In genomic region chr9:4066682-4067081, GRCh38 we compare ENCODE assay signal across 18 cellular contexts.
DNase-seq lines count a peak whose midpoint lies in the region; ATAC-seq, FAIRE-seq and TF ChIP-seq lines count a peak whose summit lies in the region.
"Had no signal": no experiment of that assay in that cellular context is flagged by ENCODE, and none has a peak within 500 bp of the region (broad histone marks: within the 10 kb centered on the region; RNA-seq: fewer than 3 reads in every experiment).

No MANE protein-coding gene starts in this region.

- intact Hi-C loops in left colon (cut with DNase I, micrococcal nuclease) = no loop called here

- H3K79me1 ChIP-seq in neuronal stem cell (ENCODE audit: low read depth, low read length) = no peaks in the 10 kb centered on the region

- H3K4ac ChIP-seq in neuronal stem cell (ENCODE audit: low read length) = no peak overlapping the region

- H3K9ac ChIP-seq in endodermal cell (ENCODE audit: extremely low read depth, low read length, poor library complexity, severe bottlenecking) (no peak overlapping the region), neuronal stem cell (ENCODE audit: low read depth, low read length, poor library complexity) (no peak overlapping the region)

- peaks cover 49% of the 10 kb centered on the region for H3K4me1 Mint-ChIP-seq in endodermal cell
- H3K4me1 Mint-ChIP-seq: IgD-negative memory B cell had no signal

- H3K27ac Mint-ChIP-seq in endodermal cell = peak overlapping the region; percentile 16
- H3K27ac Mint-ChIP-seq: CD14-positive monocyte; CD8-positive, alpha-beta T cell had no signal

- no peak overlapping the region for H4K91ac ChIP-seq in neuronal stem cell (ENCODE audit: low read depth, low read length, poor library complexity)

- H3K4me1 ChIP-seq in HEK293 (ENCODE audit: control insufficient read depth, insufficient read depth, low read length) (peaks cover 2% of the 10 kb centered on the region; the same call in 1 of the 2 replicates), endodermal cell (ENCODE audit: control insufficient read depth, insufficient read depth, low read length) (no peaks in the 10 kb centered on the region), neuronal stem cell (ENCODE audit: control insufficient read depth in 2 of 2, insufficient read depth in 1 of 2, low read depth in 1 of 2, low read length in 2 of 2) (peaks cover 0 to 5% of the 10 kb centered on the region in 2 donors), small intestine (ENCODE audit: control insufficient read depth in 2 of 2, insufficient read depth in 1 of 2, low read depth in 1 of 2, low read length in 1 of 2) (no peaks in the 10 kb centered on the region)

- H4K8ac ChIP-seq in neuronal stem cell (ENCODE audit: low read depth, low read length) = no peak overlapping the region

- H3K4me3 ChIP-seq in HEK293 (ENCODE audit: low read depth, low read length) (no peak overlapping the region), endodermal cell (ENCODE audit: low read length) (no peak overlapping the region), neuronal stem cell (ENCODE audit: low read length in 2 of 2) (no peak overlapping the region), small intestine (ENCODE audit: low read depth in 1 of 2, low read length in 2 of 2) (no peak overlapping the region)
- H3K4me3 ChIP-seq: A549 had no signal

- DNase-seq in endodermal cell (no peak), left lobe of liver (ENCODE audit: low spot score) (peak; percentile 50), neuronal stem cell (ENCODE audit: low spot score) (no peak), left colon (no peak), small intestine (no peak), NCI-H1048 (lab: John Stamatoyannopoulos, UW) (no peak)
- no peak for DNase-seq in stimulated activated CD8-positive, alpha-beta memory T cell treated with anti-CD3 and anti-CD28 coated beads, Interleukin-4, amount 100 ng/mL, for 48 hours
- DNase-seq: CD8-positive, alpha-beta T cell; COR-L47; DMS53; GF-D8 had no signal

- TF ChIP-seq CTCF in HEK293 (tag by site-specific recombination; IDR thresholded peaks at IDR 0.05) = no peak
- no peak for TF ChIP-seq CTCF in endodermal cell (conservative IDR thresholded peaks at IDR 0.05)

- no peaks in the 10 kb centered on the region for H3K27me3 ChIP-seq in endodermal cell (ENCODE audit: control insufficient read depth, insufficient read depth, low read length, poor library complexity, severe bottlenecking)
- H3K27me3 ChIP-seq in neuronal stem cell (ENCODE audit: control insufficient read depth in 3 of 3, insufficient read depth in 3 of 3, low read depth in 1 of 3, low read length in 3 of 3) = no peaks in the 10 kb centered on the region
- no peaks in the 10 kb centered on the region for H3K27me3 ChIP-seq in small intestine (ENCODE audit: control insufficient read depth in 2 of 2, insufficient read depth in 2 of 2, low read length in 2 of 2)

- H3K4me2 ChIP-seq in neuronal stem cell (ENCODE audit: insufficient read depth, low read length, poor library complexity, severe bottlenecking) = no peak overlapping the region

- H2BK12ac ChIP-seq in neuronal stem cell (ENCODE audit: low read length) = no peak overlapping the region

- 94 to 95% methylated on average over 2 to 6 of the region's 6 CpGs for WGBS in endodermal cell (ENCODE audit: insufficient coverage in 1 of 2, insufficient read length in 1 of 2), 2 experiments
- no CpG with 5 or more reads among the region's 6 CpGs for WGBS in neuronal stem cell (ENCODE audit: extremely low coverage in 2 of 2, insufficient read length in 2 of 2, insufficient replicate concordance in 1 of 2), 2 donors
- 90 to 94% (median 93%) methylated on average over 6 of the region's 6 CpGs for WGBS in small intestine, 3 donors

- no peak overlapping the region for H3K23ac ChIP-seq in neuronal stem cell (ENCODE audit: low read depth, low read length, poor library complexity)

- no peak overlapping the region for H3K18ac ChIP-seq in neuronal stem cell (ENCODE audit: low read length)

- H2BK120ac ChIP-seq in neuronal stem cell (ENCODE audit: low read depth, low read length) = no peak overlapping the region

- no peak for FAIRE-seq in small intestine (lab: Jason Lieb, UNC)
- FAIRE-seq: A549, H1 had no signal

- no peak overlapping the region for H2BK15ac ChIP-seq in neuronal stem cell (ENCODE audit: low read length)

- peak overlapping the region; percentile 53 for H2AK5ac ChIP-seq in neuronal stem cell (ENCODE audit: low read depth, low read length)

- no peaks in the 10 kb centered on the region for H3K36me3 Mint-ChIP-seq in endodermal cell (ENCODE audit: low read depth)
- H3K36me3 Mint-ChIP-seq: CD14-positive monocyte; CD8-positive, alpha-beta T cell; IgD-negative memory B cell had no signal

- H2BK5ac ChIP-seq in neuronal stem cell (ENCODE audit: low read length) = no peak overlapping the region

- H2AFZ ChIP-seq in neuronal stem cell (ENCODE audit: low read length) = no peak overlapping the region

- H3K27ac ChIP-seq in HEK293 (ENCODE audit: extremely low read depth, low read depth, low read length) (no peak overlapping the region), endodermal cell (ENCODE audit: low read depth, low read length) (no peak overlapping the region), neuronal stem cell (replicated peaks; ENCODE audit: low read length) (peak overlapping the region; percentile 17), small intestine (ENCODE audit: low read depth in 1 of 2, low read length in 1 of 2) (no peak overlapping the region)
- H3K27ac ChIP-seq: HL-60 had no signal

- H3K36me3 ChIP-seq in HEK293 (ENCODE audit: control insufficient read depth in 2 of 2, insufficient read depth in 1 of 2, low read length in 2 of 2) (no peaks in the 10 kb centered on the region), endodermal cell (ENCODE audit: control insufficient read depth, insufficient read depth, low read length) (no peaks in the 10 kb centered on the region), neuronal stem cell (replicated peaks in 1 of 2; ENCODE audit: control insufficient read depth in 2 of 2, insufficient read depth in 2 of 2, low read length in 2 of 2) (peaks cover 0 to 1% of the 10 kb centered on the region in 2 donors), small intestine (ENCODE audit: control insufficient read depth in 2 of 2, insufficient read depth in 2 of 2, low read length in 2 of 2) (no peaks in the 10 kb centered on the region)

- no peak overlapping the region for H3K14ac ChIP-seq in neuronal stem cell (ENCODE audit: low read length)

- peaks cover 2% of the 10 kb centered on the region for H3K9me3 Mint-ChIP-seq in endodermal cell

- no peaks in the 10 kb centered on the region for H3K27me3 Mint-ChIP-seq in endodermal cell (ENCODE audit: insufficient read depth)
- H3K27me3 Mint-ChIP-seq: IgD-negative memory B cell had no signal

- POLR2A ChIA-PET in HEK293 (lab: Yijun Ruan, JAX) = no interaction called here

- H3K9me3 ChIP-seq in HEK293 (ENCODE audit: control insufficient read depth, insufficient read depth, low read depth, low read length) (no peaks in the 10 kb centered on the region), endodermal cell (ENCODE audit: control insufficient read depth, low read length) (peaks cover 2% of the 10 kb centered on the region), neuronal stem cell (replicated peaks in 1 of 2; ENCODE audit: control insufficient read depth in 2 of 2, insufficient read depth in 1 of 2, low read depth in 1 of 2, low read length in 2 of 2) (peaks cover 0 to 4% of the 10 kb centered on the region in 2 donors), small intestine (ENCODE audit: control insufficient read depth, low read depth) (no peaks in the 10 kb centered on the region)
- H3K9me3 ChIP-seq: A549 had no signal

- ATAC-seq in left lobe of liver = peak; percentile 55
- ATAC-seq in left colon = no peak
- ATAC-seq: CD8-positive, alpha-beta T cell; HCT116 had no signal

- CTCF ChIA-PET in HEK293 (lab: Yijun Ruan, JAX) = interaction anchor here (0.7 kb wide), 1 partner anchor 25 kb away, joined by 3 read pairs; no protein-coding TSS in a partner anchor

- H3K4me3 Mint-ChIP-seq in endodermal cell = no peak overlapping the region
- H3K4me3 Mint-ChIP-seq: CD14-positive monocyte; CD8-positive, alpha-beta T cell; IgD-negative memory B cell had no signal

TF ChIP-seq in HEK293, 187 proteins besides CTCF, POLR2A, EP300 and RAD21:
- TF ChIP-seq ZNF133 (tag by site-specific recombination; IDR thresholded peaks at IDR 0.05) (no peak), SCRT2 (tag by site-specific recombination; IDR thresholded peaks at IDR 0.05) (0 out of 2 replicates have a peak, but pooled peaks have one; percentile 24)
